In the genomic region with DNA sequence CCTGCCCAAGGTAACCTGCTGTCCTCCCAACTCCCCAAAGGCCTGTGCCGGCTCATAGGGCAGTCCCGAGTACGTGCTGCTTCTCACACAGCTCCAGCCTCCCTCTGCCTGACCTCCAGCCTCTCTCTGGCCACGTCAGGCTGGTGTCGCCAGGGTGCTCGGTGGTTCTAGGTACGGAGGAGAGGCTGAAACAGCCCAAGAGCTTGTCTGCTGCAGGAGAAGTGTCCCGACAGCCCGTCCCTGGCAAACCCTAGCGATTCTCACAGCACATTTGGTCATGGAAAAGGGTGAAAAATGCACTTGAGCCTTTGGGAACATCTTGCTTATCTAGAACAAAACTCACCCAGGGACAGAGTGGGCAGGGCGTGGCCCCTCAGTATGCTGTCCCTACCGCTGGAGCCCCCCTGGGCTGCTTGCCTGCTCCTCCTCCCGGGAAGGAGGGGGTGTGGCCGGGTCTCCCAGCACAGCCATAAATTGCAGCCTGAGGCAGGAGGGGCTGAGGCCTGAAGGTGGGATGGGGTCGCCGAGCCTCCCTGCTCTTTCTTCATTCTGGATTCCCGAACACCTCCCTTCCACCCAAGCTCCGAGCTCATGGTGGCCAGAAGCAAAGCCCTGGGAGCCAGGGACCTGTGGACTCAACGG, we compare ENCODE assay signal across 18 cellular contexts.
"Had no signal": no experiment of that assay in that cellular context is flagged by ENCODE, and none has a peak within 500 bp of the region (broad histone marks: within the 10 kb centered on the region; RNA-seq: fewer than 3 reads in every experiment).

No MANE protein-coding gene starts in this region.

- H3K9ac ChIP-seq: neural progenitor cell had no signal

- H3K9me3 Mint-ChIP-seq: activated B cell treated with CpG ODN at 0.5 μM for 24 hours; central memory CD8-positive, alpha-beta T cell; naive B cell; neural progenitor cell had no signal

- H3K27ac Mint-ChIP-seq: activated B cell treated with CpG ODN at 0.5 μM for 24 hours; activated T-cell treated with anti-CD3 and anti-CD28 coated beads, Interleukin-2, amount 50 U/mL, for 72 hours; neural progenitor cell had no signal

- H3K27me3 ChIP-seq: heart left ventricle, left lung, spleen, suprapubic skin, tibial nerve had no signal

- H3K27me3 Mint-ChIP-seq: activated B cell treated with CpG ODN at 0.5 μM for 24 hours; central memory CD8-positive, alpha-beta T cell; naive B cell had no signal

- H2AFZ ChIP-seq: neural progenitor cell had no signal

- H3K4me3 ChIP-seq: heart left ventricle, left lung, lung, neural progenitor cell, spleen, suprapubic skin, tibial nerve had no signal

- H3K36me3 ChIP-seq: neural progenitor cell had no signal

- H3K9me3 ChIP-seq: heart left ventricle, left lung, spleen, suprapubic skin, tibial nerve had no signal

- DNase-seq: activated B cell treated with CpG ODN at 0.5 μM for 24 hours; activated naive CD4-positive, alpha-beta T cell; activated T-cell treated with anti-CD3 and anti-CD28 coated beads for 4 hours; activated T-cell treated with anti-CD3 and anti-CD28 coated beads, Interleukin-2, amount 50 U/mL, for 72 hours; dermis blood vessel endothelial cell; effector memory CD4-positive, alpha-beta T cell; heart left ventricle; hypothalamus; left lung; naive B cell; spleen; stimulated activated naive CD4-positive, alpha-beta T cell; T-helper 2 cell had no signal

- H3K27ac ChIP-seq: left lung, neural progenitor cell, suprapubic skin had no signal

- H3K4me3 Mint-ChIP-seq: activated B cell treated with CpG ODN at 0.5 μM for 24 hours; activated T-cell treated with anti-CD3 and anti-CD28 coated beads, Interleukin-2, amount 50 U/mL, for 72 hours; central memory CD8-positive, alpha-beta T cell; naive B cell; neural progenitor cell had no signal

- H3K4me2 ChIP-seq: neural progenitor cell had no signal
